1 cellular context compared by ENCODE assay signal in the genomic region with DNA sequence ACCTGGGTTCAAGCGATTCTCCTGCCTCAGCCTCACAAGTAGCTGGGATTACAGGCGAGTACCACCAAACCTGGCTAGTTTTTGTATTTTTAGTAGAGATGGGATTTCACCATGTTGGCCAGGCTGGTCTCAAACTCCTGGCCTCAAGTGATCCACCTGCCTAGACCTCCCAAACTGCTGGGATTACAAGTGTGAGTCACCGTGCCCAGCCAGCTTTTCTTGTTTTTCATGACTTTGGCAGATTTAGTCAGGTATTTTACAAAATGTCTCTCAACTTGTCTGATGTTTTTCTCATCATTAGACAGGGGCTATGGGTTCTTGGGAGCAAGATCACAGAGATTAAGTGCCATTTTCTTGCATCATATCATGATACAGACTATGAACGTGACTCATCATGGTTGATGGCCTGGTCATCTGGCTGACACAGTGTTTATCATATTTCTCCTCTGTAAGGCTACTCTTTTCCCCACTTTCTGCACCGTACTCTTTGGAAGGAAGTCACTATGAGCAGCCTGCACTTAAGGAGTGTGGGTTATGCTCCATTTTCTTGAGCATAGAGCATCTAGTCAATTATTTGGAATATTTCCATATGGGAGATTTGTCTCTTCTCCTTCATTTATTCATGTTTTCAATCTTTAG.
TF ChIP-seq lines count a peak whose summit lies in the region.

No MANE protein-coding gene starts in this region.

TF ChIP-seq in K562, 482 proteins besides CTCF, POLR2A, EP300 and RAD21 (continued from another document and continues in another):
- TF ChIP-seq, protein P1, sequence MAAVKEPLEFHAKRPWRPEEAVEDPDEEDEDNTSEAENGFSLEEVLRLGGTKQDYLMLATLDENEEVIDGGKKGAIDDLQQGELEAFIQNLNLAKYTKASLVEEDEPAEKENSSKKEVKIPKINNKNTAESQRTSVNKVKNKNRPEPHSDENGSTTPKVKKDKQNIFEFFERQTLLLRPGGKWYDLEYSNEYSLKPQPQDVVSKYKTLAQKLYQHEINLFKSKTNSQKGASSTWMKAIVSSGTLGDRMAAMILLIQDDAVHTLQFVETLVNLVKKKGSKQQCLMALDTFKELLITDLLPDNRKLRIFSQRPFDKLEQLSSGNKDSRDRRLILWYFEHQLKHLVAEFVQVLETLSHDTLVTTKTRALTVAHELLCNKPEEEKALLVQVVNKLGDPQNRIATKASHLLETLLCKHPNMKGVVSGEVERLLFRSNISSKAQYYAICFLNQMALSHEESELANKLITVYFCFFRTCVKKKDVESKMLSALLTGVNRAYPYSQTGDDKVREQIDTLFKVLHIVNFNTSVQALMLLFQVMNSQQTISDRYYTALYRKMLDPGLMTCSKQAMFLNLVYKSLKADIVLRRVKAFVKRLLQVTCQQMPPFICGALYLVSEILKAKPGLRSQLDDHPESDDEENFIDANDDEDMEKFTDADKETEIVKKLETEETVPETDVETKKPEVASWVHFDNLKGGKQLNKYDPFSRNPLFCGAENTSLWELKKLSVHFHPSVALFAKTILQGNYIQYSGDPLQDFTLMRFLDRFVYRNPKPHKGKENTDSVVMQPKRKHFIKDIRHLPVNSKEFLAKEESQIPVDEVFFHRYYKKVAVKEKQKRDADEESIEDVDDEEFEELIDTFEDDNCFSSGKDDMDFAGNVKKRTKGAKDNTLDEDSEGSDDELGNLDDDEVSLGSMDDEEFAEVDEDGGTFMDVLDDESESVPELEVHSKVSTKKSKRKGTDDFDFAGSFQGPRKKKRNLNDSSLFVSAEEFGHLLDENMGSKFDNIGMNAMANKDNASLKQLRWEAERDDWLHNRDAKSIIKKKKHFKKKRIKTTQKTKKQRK (IDR thresholded peaks at IDR 0.05; ENCODE audit: borderline replicate concordance, low read depth, low read length) = no peak
- no peak for TF ChIP-seq NR2C2 (CRISPR knock-in tag; IDR thresholded peaks at IDR 0.05)
- TF ChIP-seq NR2C2 (tag; IDR thresholded peaks at IDR 0.05) = peak; percentile 69
- TF ChIP-seq FOXK2 (conservative IDR thresholded peaks at IDR 0.05 in 1 of 2, IDR thresholded peaks at IDR 0.05 in 1 of 2; ENCODE audit: low read depth in 2 of 2) = peak; percentile 80 to 84; a peak in 3 of 4 replicates
- TF ChIP-seq HDAC1 (IDR thresholded peaks at IDR 0.05) = peak in 1 of 2 experiments; percentile 68; a peak in 2 of 4 replicates
- no peak for TF ChIP-seq ETV5 (CRISPR knock-in tag; IDR thresholded peaks at IDR 0.05; ENCODE audit: low read depth)
- no peak for TF ChIP-seq ELF2 (CRISPR knock-in tag; IDR thresholded peaks at IDR 0.05)
- no peak for TF ChIP-seq ARID2 (IDR thresholded peaks at IDR 0.05)
- no peak for TF ChIP-seq ZNF41 (CRISPR knock-in tag; conservative IDR thresholded peaks at IDR 0.05)
- no peak for TF ChIP-seq BRD4 (IDR thresholded peaks at IDR 0.05)
- TF ChIP-seq FUS (optimal IDR thresholded peaks at IDR 0.05; ENCODE audit: low read depth, low read length) = no peak
- TF ChIP-seq PTBP1 (IDR thresholded peaks at IDR 0.05; ENCODE audit: low read depth, low read length) = no peak
- 0 out of 2 replicates have a peak, but pooled peaks have one; percentile 26 for TF ChIP-seq PTTG1 (tag; IDR thresholded peaks at IDR 0.05; ENCODE audit: low read depth)
- no peak for TF ChIP-seq TCF7 (IDR thresholded peaks at IDR 0.05; ENCODE audit: borderline replicate concordance)
- TF ChIP-seq TSC22D4 (tag; IDR thresholded peaks at IDR 0.05) = no peak
- TF ChIP-seq ZFP30 (CRISPR knock-in tag; IDR thresholded peaks at IDR 0.05; ENCODE audit: borderline replicate concordance) = no peak
- peak; percentile 97 for TF ChIP-seq SMARCA4 (IDR thresholded peaks at IDR 0.05)
- no peak for TF ChIP-seq FOXK1 (CRISPR knock-in tag; IDR thresholded peaks at IDR 0.05; ENCODE audit: borderline replicate concordance)
- no peak for TF ChIP-seq POLR2G (IDR thresholded peaks at IDR 0.05; ENCODE audit: low read depth, low read length)
- TF ChIP-seq, protein P2, sequence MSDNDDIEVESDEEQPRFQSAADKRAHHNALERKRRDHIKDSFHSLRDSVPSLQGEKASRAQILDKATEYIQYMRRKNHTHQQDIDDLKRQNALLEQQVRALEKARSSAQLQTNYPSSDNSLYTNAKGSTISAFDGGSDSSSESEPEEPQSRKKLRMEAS (CRISPR knock-in tag; IDR thresholded peaks at IDR 0.05) = peak; percentile 41; the same call in 1 of the 2 replicates
- 0 out of 2 replicates have a peak, but pooled peaks have one; percentile 8 for TF ChIP-seq ZNF766 (CRISPR knock-in tag; conservative IDR thresholded peaks at IDR 0.05)
- peak; percentile 93 for TF ChIP-seq ARID1B (IDR thresholded peaks at IDR 0.05)
- 0 out of 2 replicates have a peak, but pooled peaks have one; percentile 9 for TF ChIP-seq ETV1 (tag; conservative IDR thresholded peaks at IDR 0.05; ENCODE audit: low read depth)
- TF ChIP-seq TAF1 (IDR thresholded peaks at IDR 0.05; ENCODE audit: control insufficient read depth, extremely low read depth, insufficient read depth, low read length, severe bottlenecking) = no peak
- no peak for TF ChIP-seq ZNF143 (CRISPR knock-in tag; IDR thresholded peaks at IDR 0.05)
- TF ChIP-seq BACH1 (tag; IDR thresholded peaks at IDR 0.05) = peak; percentile 83; the same call in 1 of the 2 replicates
- TF ChIP-seq, protein P3, sequence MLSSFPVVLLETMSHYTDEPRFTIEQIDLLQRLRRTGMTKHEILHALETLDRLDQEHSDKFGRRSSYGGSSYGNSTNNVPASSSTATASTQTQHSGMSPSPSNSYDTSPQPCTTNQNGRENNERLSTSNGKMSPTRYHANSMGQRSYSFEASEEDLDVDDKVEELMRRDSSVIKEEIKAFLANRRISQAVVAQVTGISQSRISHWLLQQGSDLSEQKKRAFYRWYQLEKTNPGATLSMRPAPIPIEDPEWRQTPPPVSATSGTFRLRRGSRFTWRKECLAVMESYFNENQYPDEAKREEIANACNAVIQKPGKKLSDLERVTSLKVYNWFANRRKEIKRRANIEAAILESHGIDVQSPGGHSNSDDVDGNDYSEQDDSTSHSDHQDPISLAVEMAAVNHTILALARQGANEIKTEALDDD (IDR thresholded peaks at IDR 0.05) = peak; percentile 64
- no peak for TF ChIP-seq RB1 (IDR thresholded peaks at IDR 0.05; ENCODE audit: low read depth)
- no peak for TF ChIP-seq RBM25 (IDR thresholded peaks at IDR 0.05; ENCODE audit: low read depth, low read length, severe bottlenecking)
- no peak for TF ChIP-seq SREBF2 (CRISPR knock-in tag; IDR thresholded peaks at IDR 0.05)
- TF ChIP-seq, protein P4, sequence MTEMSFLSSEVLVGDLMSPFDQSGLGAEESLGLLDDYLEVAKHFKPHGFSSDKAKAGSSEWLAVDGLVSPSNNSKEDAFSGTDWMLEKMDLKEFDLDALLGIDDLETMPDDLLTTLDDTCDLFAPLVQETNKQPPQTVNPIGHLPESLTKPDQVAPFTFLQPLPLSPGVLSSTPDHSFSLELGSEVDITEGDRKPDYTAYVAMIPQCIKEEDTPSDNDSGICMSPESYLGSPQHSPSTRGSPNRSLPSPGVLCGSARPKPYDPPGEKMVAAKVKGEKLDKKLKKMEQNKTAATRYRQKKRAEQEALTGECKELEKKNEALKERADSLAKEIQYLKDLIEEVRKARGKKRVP (CRISPR knock-in tag; IDR thresholded peaks at IDR 0.05) = peak; percentile 83
- 0 out of 4 replicates have a peak, but pooled peaks of 1 of the 2 experiments have one; percentile 16 for TF ChIP-seq MAZ (CRISPR knock-in tag; conservative IDR thresholded peaks at IDR 0.05 in 1 of 2, IDR thresholded peaks at IDR 0.05 in 1 of 2)
- no peak for TF ChIP-seq KLF6 (CRISPR knock-in tag; IDR thresholded peaks at IDR 0.05; ENCODE audit: borderline replicate concordance)
- no peak for TF ChIP-seq ZZZ3 (IDR thresholded peaks at IDR 0.05)
- TF ChIP-seq, protein P5, sequence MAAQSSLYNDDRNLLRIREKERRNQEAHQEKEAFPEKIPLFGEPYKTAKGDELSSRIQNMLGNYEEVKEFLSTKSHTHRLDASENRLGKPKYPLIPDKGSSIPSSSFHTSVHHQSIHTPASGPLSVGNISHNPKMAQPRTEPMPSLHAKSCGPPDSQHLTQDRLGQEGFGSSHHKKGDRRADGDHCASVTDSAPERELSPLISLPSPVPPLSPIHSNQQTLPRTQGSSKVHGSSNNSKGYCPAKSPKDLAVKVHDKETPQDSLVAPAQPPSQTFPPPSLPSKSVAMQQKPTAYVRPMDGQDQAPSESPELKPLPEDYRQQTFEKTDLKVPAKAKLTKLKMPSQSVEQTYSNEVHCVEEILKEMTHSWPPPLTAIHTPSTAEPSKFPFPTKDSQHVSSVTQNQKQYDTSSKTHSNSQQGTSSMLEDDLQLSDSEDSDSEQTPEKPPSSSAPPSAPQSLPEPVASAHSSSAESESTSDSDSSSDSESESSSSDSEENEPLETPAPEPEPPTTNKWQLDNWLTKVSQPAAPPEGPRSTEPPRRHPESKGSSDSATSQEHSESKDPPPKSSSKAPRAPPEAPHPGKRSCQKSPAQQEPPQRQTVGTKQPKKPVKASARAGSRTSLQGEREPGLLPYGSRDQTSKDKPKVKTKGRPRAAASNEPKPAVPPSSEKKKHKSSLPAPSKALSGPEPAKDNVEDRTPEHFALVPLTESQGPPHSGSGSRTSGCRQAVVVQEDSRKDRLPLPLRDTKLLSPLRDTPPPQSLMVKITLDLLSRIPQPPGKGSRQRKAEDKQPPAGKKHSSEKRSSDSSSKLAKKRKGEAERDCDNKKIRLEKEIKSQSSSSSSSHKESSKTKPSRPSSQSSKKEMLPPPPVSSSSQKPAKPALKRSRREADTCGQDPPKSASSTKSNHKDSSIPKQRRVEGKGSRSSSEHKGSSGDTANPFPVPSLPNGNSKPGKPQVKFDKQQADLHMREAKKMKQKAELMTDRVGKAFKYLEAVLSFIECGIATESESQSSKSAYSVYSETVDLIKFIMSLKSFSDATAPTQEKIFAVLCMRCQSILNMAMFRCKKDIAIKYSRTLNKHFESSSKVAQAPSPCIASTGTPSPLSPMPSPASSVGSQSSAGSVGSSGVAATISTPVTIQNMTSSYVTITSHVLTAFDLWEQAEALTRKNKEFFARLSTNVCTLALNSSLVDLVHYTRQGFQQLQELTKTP (IDR thresholded peaks at IDR 0.05; ENCODE audit: low read depth in 1 of 2, partially characterized antibody in 2 of 2) = peak in 1 of 2 experiments; percentile 78
- no peak for TF ChIP-seq SIRT6 (IDR thresholded peaks at IDR 0.05; ENCODE audit: low read depth, low read length)
- TF ChIP-seq FOXJ3 (CRISPR knock-in tag; IDR thresholded peaks at IDR 0.05) = no peak
- TF ChIP-seq KDM5B (IDR thresholded peaks at IDR 0.05; ENCODE audit: insufficient replicate concordance, low read depth, low read length) = no peak
- TF ChIP-seq RBM39 (optimal IDR thresholded peaks at IDR 0.05; ENCODE audit: low read depth, low read length) = no peak
- TF ChIP-seq ZFP36 (IDR thresholded peaks at IDR 0.05; ENCODE audit: low read depth, low read length, partially characterized antibody) = no peak
- TF ChIP-seq KLF13 (tag; IDR thresholded peaks at IDR 0.05; ENCODE audit: borderline replicate concordance, low read depth) = 0 out of 2 replicates have a peak, but pooled peaks have one; percentile 24
- no peak for TF ChIP-seq GABPB2 (CRISPR knock-in tag; conservative IDR thresholded peaks at IDR 0.05)
- TF ChIP-seq NCOA4 (IDR thresholded peaks at IDR 0.05; ENCODE audit: partially characterized antibody) = no peak
- TF ChIP-seq NFYB (IDR thresholded peaks at IDR 0.05; ENCODE audit: extremely low read depth, insufficient read length) = no peak
- TF ChIP-seq, protein P6, sequence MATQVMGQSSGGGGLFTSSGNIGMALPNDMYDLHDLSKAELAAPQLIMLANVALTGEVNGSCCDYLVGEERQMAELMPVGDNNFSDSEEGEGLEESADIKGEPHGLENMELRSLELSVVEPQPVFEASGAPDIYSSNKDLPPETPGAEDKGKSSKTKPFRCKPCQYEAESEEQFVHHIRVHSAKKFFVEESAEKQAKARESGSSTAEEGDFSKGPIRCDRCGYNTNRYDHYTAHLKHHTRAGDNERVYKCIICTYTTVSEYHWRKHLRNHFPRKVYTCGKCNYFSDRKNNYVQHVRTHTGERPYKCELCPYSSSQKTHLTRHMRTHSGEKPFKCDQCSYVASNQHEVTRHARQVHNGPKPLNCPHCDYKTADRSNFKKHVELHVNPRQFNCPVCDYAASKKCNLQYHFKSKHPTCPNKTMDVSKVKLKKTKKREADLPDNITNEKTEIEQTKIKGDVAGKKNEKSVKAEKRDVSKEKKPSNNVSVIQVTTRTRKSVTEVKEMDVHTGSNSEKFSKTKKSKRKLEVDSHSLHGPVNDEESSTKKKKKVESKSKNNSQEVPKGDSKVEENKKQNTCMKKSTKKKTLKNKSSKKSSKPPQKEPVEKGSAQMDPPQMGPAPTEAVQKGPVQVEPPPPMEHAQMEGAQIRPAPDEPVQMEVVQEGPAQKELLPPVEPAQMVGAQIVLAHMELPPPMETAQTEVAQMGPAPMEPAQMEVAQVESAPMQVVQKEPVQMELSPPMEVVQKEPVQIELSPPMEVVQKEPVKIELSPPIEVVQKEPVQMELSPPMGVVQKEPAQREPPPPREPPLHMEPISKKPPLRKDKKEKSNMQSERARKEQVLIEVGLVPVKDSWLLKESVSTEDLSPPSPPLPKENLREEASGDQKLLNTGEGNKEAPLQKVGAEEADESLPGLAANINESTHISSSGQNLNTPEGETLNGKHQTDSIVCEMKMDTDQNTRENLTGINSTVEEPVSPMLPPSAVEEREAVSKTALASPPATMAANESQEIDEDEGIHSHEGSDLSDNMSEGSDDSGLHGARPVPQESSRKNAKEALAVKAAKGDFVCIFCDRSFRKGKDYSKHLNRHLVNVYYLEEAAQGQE (CRISPR knock-in tag; IDR thresholded peaks at IDR 0.05; ENCODE audit: low read depth) = no peak
- TF ChIP-seq SMAD3 (CRISPR knock-in tag; conservative IDR thresholded peaks at IDR 0.05) = peak; percentile 63; the same call in 1 of the 2 replicates
